1 cellular context compared by ENCODE assay signal in the genomic region with DNA sequence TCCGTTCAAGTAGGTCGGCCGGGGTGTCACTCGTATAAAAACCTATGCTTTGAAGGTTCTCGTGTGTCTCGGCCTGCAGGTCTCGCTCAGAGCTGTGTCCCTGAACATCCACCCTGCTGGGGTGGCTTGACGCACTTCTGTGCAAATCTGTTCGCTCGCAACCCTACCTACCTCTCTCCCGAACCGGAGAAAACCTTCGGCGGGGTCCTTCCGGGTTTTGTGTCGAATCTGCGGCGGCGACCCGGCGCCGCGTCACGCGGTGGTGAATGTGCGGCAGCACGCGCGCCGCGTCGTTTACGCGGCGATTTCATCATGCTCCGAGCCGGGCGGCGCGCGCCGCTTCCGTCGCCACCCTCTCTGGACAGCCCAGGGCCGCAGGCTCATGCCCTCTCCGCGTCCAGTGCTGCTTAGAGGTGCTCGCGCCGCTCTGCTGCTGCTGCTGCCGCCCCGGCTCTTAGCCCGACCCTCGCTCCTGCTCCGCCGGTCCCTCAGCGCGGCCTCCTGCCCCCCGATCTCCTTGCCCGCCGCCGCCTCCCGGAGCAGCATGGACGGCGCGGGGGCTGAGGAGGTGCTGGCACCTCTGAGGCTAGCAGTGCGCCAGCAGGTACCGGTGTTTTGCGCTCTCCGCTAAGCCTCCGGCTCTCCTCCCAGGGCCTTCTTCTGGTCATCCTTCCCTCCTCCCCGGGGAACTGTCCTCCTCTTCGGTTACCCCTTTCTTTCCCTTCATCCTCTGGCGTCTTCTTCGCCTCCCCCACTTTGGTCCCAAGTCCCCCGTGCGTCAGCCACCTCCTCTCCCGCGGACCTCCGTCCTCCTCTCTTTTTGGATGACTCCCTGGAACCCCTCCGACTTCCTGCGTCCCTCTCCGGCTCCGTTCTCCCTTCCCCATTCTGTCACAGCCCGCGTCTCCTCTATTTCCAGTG.
A peak's percentile ranks its signal among the peaks of the same experiment; 100 is the strongest.
TF ChIP-seq lines count a peak whose summit lies in the region.

A gene with protein sequence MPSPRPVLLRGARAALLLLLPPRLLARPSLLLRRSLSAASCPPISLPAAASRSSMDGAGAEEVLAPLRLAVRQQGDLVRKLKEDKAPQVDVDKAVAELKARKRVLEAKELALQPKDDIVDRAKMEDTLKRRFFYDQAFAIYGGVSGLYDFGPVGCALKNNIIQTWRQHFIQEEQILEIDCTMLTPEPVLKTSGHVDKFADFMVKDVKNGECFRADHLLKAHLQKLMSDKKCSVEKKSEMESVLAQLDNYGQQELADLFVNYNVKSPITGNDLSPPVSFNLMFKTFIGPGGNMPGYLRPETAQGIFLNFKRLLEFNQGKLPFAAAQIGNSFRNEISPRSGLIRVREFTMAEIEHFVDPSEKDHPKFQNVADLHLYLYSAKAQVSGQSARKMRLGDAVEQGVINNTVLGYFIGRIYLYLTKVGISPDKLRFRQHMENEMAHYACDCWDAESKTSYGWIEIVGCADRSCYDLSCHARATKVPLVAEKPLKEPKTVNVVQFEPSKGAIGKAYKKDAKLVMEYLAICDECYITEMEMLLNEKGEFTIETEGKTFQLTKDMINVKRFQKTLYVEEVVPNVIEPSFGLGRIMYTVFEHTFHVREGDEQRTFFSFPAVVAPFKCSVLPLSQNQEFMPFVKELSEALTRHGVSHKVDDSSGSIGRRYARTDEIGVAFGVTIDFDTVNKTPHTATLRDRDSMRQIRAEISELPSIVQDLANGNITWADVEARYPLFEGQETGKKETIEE (plus strand): TSS at position 339 of the 921 bp plus-strand sequence. CDS start 44 bp downstream, at position 383.

TF ChIP-seq in GM12878, 131 proteins besides CTCF, POLR2A, EP300 and RAD21 (continued from another document and continues in another):
- TF ChIP-seq BACH1 (IDR thresholded peaks at IDR 0.05; ENCODE audit: borderline replicate concordance) (peak; percentile 62), CHD4 (IDR thresholded peaks at IDR 0.05) (no peak), HCFC1 (IDR thresholded peaks at IDR 0.05; ENCODE audit: low read length) (peak; percentile 85), SUZ12 (IDR thresholded peaks at IDR 0.05; ENCODE audit: unreplicated experiment) (no peak), EZH2 (IDR thresholded peaks at IDR 0.05; ENCODE audit: borderline replicate concordance, control insufficient read depth, low read depth, low read length) (no peak), KAT2A (conservative IDR thresholded peaks at IDR 0.05; ENCODE audit: control insufficient read depth, low read depth, low read length) (no peak), SPI1 (IDR thresholded peaks at IDR 0.05; ENCODE audit: borderline replicate concordance, insufficient read depth, low read depth, low read length) (no peak), CREM (IDR thresholded peaks at IDR 0.05; ENCODE audit: low read depth) (peak; percentile 99), CHD2 (IDR thresholded peaks at IDR 0.05; ENCODE audit: borderline replicate concordance, low read depth, low read length) (peak; percentile 72), SIX5 (IDR thresholded peaks at IDR 0.05; ENCODE audit: low read depth, low read length, severe bottlenecking) (peak; percentile 64), PAX5 (IDR thresholded peaks at IDR 0.05; ENCODE audit: borderline replicate concordance, low read depth, low read length) (0 out of 2 replicates have a peak, but pooled peaks have one; percentile 65), MXI1 (IDR thresholded peaks at IDR 0.05; ENCODE audit: low read depth, low read length) (peak; percentile 95), PAX8 (IDR thresholded peaks at IDR 0.05) (no peak), ZNF274 (IDR thresholded peaks at IDR 0.05; ENCODE audit: insufficient read depth, insufficient read length) (no peak), CBX3 (IDR thresholded peaks at IDR 0.05; ENCODE audit: borderline replicate concordance, low read depth) (no peak), NFIC (IDR thresholded peaks at IDR 0.05; ENCODE audit: low read depth, low read length) (no peak), POLR2AphosphoS5 (IDR thresholded peaks at IDR 0.05; ENCODE audit: low read length) (peak; percentile 91), YY1 (IDR thresholded peaks at IDR 0.05; ENCODE audit: low read depth, low read length) (peak; percentile 85), ESRRA (IDR thresholded peaks at IDR 0.05; ENCODE audit: low read length) (0 out of 2 replicates have a peak, but pooled peaks have one; percentile 57), RCOR1 (conservative IDR thresholded peaks at IDR 0.05; ENCODE audit: low read depth, low read length) (no peak), CEBPB (IDR thresholded peaks at IDR 0.05; ENCODE audit: borderline replicate concordance in 1 of 2, low read depth in 2 of 2, low read length in 2 of 2) (peak in 1 of 2 experiments; percentile 88; a peak in 2 of 4 replicates), HDGF (IDR thresholded peaks at IDR 0.05) (no peak; the same call in 1 of the 2 replicates), WRNIP1 (IDR thresholded peaks at IDR 0.05; ENCODE audit: borderline replicate concordance, low read depth, low read length) (peak; percentile 86; the same call in 1 of the 2 replicates), STAT3 (IDR thresholded peaks at IDR 0.05; ENCODE audit: low read depth, low read length) (no peak), TAF1 (IDR thresholded peaks at IDR 0.05; ENCODE audit: borderline replicate concordance, low read depth, low read length) (peak; percentile 93), ETV6 (conservative IDR thresholded peaks at IDR 0.05 in 1 of 2, IDR thresholded peaks at IDR 0.05 in 1 of 2; ENCODE audit: borderline replicate concordance in 1 of 2, low read depth in 1 of 2) (peak in 1 of 2 experiments; percentile 34; a peak in 2 of 4 replicates), YBX1 (IDR thresholded peaks at IDR 0.05) (no peak), RAD51 (IDR thresholded peaks at IDR 0.05) (no peak), MEF2A (IDR thresholded peaks at IDR 0.05; ENCODE audit: insufficient read depth, low read depth, low read length) (peak; percentile 59; the same call in 1 of the 2 replicates), HDAC6 (IDR thresholded peaks at IDR 0.05; ENCODE audit: unreplicated experiment) (no peak)
- TF ChIP-seq, protein P1, sequence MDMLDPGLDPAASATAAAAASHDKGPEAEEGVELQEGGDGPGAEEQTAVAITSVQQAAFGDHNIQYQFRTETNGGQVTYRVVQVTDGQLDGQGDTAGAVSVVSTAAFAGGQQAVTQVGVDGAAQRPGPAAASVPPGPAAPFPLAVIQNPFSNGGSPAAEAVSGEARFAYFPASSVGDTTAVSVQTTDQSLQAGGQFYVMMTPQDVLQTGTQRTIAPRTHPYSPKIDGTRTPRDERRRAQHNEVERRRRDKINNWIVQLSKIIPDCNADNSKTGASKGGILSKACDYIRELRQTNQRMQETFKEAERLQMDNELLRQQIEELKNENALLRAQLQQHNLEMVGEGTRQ (IDR thresholded peaks at IDR 0.05; ENCODE audit: borderline replicate concordance, low read depth, low read length), result peak; percentile 27
- TF ChIP-seq, protein P2, sequence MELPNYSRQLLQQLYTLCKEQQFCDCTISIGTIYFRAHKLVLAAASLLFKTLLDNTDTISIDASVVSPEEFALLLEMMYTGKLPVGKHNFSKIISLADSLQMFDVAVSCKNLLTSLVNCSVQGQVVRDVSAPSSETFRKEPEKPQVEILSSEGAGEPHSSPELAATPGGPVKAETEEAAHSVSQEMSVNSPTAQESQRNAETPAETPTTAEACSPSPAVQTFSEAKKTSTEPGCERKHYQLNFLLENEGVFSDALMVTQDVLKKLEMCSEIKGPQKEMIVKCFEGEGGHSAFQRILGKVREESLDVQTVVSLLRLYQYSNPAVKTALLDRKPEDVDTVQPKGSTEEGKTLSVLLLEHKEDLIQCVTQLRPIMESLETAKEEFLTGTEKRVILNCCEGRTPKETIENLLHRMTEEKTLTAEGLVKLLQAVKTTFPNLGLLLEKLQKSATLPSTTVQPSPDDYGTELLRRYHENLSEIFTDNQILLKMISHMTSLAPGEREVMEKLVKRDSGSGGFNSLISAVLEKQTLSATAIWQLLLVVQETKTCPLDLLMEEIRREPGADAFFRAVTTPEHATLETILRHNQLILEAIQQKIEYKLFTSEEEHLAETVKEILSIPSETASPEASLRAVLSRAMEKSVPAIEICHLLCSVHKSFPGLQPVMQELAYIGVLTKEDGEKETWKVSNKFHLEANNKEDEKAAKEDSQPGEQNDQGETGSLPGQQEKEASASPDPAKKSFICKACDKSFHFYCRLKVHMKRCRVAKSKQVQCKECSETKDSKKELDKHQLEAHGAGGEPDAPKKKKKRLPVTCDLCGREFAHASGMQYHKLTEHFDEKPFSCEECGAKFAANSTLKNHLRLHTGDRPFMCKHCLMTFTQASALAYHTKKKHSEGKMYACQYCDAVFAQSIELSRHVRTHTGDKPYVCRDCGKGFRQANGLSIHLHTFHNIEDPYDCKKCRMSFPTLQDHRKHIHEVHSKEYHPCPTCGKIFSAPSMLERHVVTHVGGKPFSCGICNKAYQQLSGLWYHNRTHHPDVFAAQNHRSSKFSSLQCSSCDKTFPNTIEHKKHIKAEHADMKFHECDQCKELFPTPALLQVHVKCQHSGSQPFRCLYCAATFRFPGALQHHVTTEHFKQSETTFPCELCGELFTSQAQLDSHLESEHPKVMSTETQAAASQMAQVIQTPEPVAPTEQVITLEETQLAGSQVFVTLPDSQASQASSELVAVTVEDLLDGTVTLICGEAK (IDR thresholded peaks at IDR 0.05; ENCODE audit: borderline replicate concordance), result peak; percentile 77
- TF ChIP-seq, protein P3, sequence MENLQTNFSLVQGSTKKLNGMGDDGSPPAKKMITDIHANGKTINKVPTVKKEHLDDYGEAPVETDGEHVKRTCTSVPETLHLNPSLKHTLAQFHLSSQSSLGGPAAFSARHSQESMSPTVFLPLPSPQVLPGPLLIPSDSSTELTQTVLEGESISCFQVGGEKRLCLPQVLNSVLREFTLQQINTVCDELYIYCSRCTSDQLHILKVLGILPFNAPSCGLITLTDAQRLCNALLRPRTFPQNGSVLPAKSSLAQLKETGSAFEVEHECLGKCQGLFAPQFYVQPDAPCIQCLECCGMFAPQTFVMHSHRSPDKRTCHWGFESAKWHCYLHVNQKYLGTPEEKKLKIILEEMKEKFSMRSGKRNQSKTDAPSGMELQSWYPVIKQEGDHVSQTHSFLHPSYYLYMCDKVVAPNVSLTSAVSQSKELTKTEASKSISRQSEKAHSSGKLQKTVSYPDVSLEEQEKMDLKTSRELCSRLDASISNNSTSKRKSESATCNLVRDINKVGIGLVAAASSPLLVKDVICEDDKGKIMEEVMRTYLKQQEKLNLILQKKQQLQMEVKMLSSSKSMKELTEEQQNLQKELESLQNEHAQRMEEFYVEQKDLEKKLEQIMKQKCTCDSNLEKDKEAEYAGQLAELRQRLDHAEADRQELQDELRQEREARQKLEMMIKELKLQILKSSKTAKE (IDR thresholded peaks at IDR 0.05; ENCODE audit: low read depth, poor library complexity, severe bottlenecking), result no peak
- TF ChIP-seq, protein P4, sequence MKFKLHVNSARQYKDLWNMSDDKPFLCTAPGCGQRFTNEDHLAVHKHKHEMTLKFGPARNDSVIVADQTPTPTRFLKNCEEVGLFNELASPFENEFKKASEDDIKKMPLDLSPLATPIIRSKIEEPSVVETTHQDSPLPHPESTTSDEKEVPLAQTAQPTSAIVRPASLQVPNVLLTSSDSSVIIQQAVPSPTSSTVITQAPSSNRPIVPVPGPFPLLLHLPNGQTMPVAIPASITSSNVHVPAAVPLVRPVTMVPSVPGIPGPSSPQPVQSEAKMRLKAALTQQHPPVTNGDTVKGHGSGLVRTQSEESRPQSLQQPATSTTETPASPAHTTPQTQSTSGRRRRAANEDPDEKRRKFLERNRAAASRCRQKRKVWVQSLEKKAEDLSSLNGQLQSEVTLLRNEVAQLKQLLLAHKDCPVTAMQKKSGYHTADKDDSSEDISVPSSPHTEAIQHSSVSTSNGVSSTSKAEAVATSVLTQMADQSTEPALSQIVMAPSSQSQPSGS (IDR thresholded peaks at IDR 0.05; ENCODE audit: low read length), result peak; percentile 61
- TF ChIP-seq, protein P5, sequence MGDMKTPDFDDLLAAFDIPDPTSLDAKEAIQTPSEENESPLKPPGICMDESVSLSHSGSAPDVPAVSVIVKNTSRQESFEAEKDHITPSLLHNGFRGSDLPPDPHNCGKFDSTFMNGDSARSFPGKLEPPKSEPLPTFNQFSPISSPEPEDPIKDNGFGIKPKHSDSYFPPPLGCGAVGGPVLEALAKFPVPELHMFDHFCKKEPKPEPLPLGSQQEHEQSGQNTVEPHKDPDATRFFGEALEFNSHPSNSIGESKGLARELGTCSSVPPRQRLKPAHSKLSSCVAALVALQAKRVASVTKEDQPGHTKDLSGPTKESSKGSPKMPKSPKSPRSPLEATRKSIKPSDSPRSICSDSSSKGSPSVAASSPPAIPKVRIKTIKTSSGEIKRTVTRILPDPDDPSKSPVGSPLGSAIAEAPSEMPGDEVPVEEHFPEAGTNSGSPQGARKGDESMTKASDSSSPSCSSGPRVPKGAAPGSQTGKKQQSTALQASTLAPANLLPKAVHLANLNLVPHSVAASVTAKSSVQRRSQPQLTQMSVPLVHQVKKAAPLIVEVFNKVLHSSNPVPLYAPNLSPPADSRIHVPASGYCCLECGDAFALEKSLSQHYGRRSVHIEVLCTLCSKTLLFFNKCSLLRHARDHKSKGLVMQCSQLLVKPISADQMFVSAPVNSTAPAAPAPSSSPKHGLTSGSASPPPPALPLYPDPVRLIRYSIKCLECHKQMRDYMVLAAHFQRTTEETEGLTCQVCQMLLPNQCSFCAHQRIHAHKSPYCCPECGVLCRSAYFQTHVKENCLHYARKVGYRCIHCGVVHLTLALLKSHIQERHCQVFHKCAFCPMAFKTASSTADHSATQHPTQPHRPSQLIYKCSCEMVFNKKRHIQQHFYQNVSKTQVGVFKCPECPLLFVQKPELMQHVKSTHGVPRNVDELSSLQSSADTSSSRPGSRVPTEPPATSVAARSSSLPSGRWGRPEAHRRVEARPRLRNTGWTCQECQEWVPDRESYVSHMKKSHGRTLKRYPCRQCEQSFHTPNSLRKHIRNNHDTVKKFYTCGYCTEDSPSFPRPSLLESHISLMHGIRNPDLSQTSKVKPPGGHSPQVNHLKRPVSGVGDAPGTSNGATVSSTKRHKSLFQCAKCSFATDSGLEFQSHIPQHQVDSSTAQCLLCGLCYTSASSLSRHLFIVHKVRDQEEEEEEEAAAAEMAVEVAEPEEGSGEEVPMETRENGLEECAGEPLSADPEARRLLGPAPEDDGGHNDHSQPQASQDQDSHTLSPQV (IDR thresholded peaks at IDR 0.05), result no peak
- TF ChIP-seq, protein P6, sequence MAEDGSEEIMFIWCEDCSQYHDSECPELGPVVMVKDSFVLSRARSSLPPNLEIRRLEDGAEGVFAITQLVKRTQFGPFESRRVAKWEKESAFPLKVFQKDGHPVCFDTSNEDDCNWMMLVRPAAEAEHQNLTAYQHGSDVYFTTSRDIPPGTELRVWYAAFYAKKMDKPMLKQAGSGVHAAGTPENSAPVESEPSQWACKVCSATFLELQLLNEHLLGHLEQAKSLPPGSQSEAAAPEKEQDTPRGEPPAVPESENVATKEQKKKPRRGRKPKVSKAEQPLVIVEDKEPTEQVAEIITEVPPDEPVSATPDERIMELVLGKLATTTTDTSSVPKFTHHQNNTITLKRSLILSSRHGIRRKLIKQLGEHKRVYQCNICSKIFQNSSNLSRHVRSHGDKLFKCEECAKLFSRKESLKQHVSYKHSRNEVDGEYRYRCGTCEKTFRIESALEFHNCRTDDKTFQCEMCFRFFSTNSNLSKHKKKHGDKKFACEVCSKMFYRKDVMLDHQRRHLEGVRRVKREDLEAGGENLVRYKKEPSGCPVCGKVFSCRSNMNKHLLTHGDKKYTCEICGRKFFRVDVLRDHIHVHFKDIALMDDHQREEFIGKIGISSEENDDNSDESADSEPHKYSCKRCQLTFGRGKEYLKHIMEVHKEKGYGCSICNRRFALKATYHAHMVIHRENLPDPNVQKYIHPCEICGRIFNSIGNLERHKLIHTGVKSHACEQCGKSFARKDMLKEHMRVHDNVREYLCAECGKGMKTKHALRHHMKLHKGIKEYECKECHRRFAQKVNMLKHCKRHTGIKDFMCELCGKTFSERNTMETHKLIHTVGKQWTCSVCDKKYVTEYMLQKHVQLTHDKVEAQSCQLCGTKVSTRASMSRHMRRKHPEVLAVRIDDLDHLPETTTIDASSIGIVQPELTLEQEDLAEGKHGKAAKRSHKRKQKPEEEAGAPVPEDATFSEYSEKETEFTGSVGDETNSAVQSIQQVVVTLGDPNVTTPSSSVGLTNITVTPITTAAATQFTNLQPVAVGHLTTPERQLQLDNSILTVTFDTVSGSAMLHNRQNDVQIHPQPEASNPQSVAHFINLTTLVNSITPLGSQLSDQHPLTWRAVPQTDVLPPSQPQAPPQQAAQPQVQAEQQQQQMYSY (CRISPR knock-in tag; IDR thresholded peaks at IDR 0.05), result no peak
